10 cellular contexts compared by ENCODE assay signal in the genomic region with DNA sequence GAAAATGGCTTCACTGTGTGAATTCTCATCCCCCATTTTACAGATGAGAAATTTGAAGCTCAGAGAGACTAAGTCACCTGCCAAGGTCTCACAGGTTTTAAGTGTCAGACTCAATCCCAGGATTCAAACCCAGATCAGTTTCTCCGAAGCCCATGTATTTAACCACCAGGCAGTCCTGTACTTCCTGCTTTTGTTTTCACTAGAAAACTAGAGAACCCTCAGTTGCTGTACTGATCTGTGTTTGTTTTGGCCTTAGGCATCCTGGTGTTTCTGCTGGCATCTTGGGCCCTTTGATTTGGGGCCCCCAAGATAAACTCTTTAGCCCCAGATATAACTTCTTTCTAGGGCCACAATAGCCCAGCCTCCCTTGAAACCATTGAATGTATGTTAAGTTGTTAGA. TPM values are rescaled to one million over a fixed set of nuclear protein-coding genes. Genes with fewer than 3 reads are reported as not detected.
DNase-seq lines count a peak whose midpoint lies in the region; ATAC-seq, FAIRE-seq and TF ChIP-seq lines count a peak whose summit lies in the region.
"Had no signal": no experiment of that assay in that cellular context is flagged by ENCODE, and none has a peak within 500 bp of the region (broad histone marks: within the 10 kb centered on the region; RNA-seq: fewer than 3 reads in every experiment).

No MANE protein-coding gene starts in this region.

- no peak for TF ChIP-seq POLR2A in GM12891 (IDR thresholded peaks at IDR 0.05; ENCODE audit: low read depth, low read length)

- FAIRE-seq in GM12891 (lab: Jason Lieb, UNC), result peak; percentile 41

- peak overlapping the region; percentile 14 for H3K27ac ChIP-seq in caudate nucleus (ENCODE audit: low read depth, low read length)
- H3K27ac ChIP-seq: SJCRH30 had no signal

- no peak overlapping the region for H3K4me3 Mint-ChIP-seq in nephron progenitor cell

- intact Hi-C loops in left cardiac atrium (cut with DNase I), result no loop called here

- no peak for DNase-seq in GM12891 (ENCODE audit: insufficient read length, low spot score)
- no peak for DNase-seq in caudate nucleus (lab: John Stamatoyannopoulos, UW)
- no peak for DNase-seq in nephron progenitor cell
- no peak for DNase-seq in left cardiac atrium
- no peak for DNase-seq in inferior parietal cortex (ENCODE audit: extremely low spot score)
- no peak for DNase-seq in 8988T
- DNase-seq: heart right ventricle, SJCRH30 had no signal

- H3K27ac Mint-ChIP-seq in nephron progenitor cell, result no peak overlapping the region

- H3K9me3 Mint-ChIP-seq in nephron progenitor cell, result no peaks in the 10 kb centered on the region

- H3K36me3 Mint-ChIP-seq in nephron progenitor cell (ENCODE audit: low read depth), result no peaks in the 10 kb centered on the region

- H3K4me1 Mint-ChIP-seq in nephron progenitor cell, result peaks cover 6% of the 10 kb centered on the region

- TF ChIP-seq CTCF in nephron progenitor cell (IDR thresholded peaks at IDR 0.05), result no peak

- peak; percentile 38 for ATAC-seq in GM21381 (IDR thresholded peaks at IDR 0.05; ENCODE audit: unreplicated experiment)
- peak; percentile 40 for ATAC-seq in HG03354 (IDR thresholded peaks at IDR 0.05; ENCODE audit: poor library complexity, severe bottlenecking, unreplicated experiment)
- ATAC-seq in left cardiac atrium, result no peak

- H3K27me3 Mint-ChIP-seq in nephron progenitor cell (ENCODE audit: low read depth, poor library complexity), result peaks cover 25% of the 10 kb centered on the region

TF ChIP-seq in GM12891, 5 proteins besides CTCF, POLR2A, EP300 and RAD21:
- TF ChIP-seq SPI1 (IDR thresholded peaks at IDR 0.05; ENCODE audit: low read depth, low read length) (no peak), TAF1 (IDR thresholded peaks at IDR 0.05; ENCODE audit: low read depth, low read length) (no peak), PAX5 (IDR thresholded peaks at IDR 0.05; ENCODE audit: insufficient read depth, low read length, severe bottlenecking) (no peak), POU2F2 (IDR thresholded peaks at IDR 0.05; ENCODE audit: low read depth, low read length) (no peak), POLR2AphosphoS5 (IDR thresholded peaks at IDR 0.05; ENCODE audit: low read depth, low read length) (no peak)

RNA-seq across cellular contexts. Expression of gene PPP1R16B, which starts 36.5 kb away (rescaled TPM):
- polyA plus RNA-seq in GM12891 (2012; ENCODE audit: low read depth, missing spikeins), result 60.8 TPM
- 1 to 10 TPM; 5.4 to 7.7 TPM for total RNA-seq in left cardiac atrium

Comparison
In these comparisons a context has a peak if more than half of its experiments do, and no peak if none do; other contexts are left out.
1. ATAC-seq: peak in GM21381 (single experiment) and HG03354 (single experiment); none in left cardiac atrium (0 of 2).